ENCODE assay signal across 15 cellular contexts in genomic region chr11:39461065-39461464, GRCh38.
DNase-seq lines count a peak whose midpoint lies in the region; ATAC-seq lines count a peak whose summit lies in the region.
"Had no signal": no experiment of that assay in that cellular context is flagged by ENCODE, and none has a peak within 500 bp of the region (broad histone marks: within the 10 kb centered on the region; RNA-seq: fewer than 3 reads in every experiment).

No MANE protein-coding gene starts in this region.

- DNase-seq in SK-N-MC (ENCODE audit: low read depth, low spot score) (no peak), inferior parietal cortex (ENCODE audit: extremely low spot score) (peak; percentile 57), occipital lobe (lab: John Stamatoyannopoulos, UW) (peak; percentile 10), HuH-7.5 (ENCODE audit: low spot score) (no peak), mesenteric fat pad (ENCODE audit: low spot score) (no peak), Right ventricle myocardium inferior (ENCODE audit: missing footprints) (no peak), NCI-H2029 (lab: John Stamatoyannopoulos, UW) (no peak)
- DNase-seq: AML-193; CD4-positive, alpha-beta memory T cell; DMS153; DMS79 treated with DMSO at 0.1 percent for 48 hours; GM23248 had no signal

- peak overlapping the region; percentile 48 for H3K27ac ChIP-seq in SK-N-MC
- H3K27ac ChIP-seq: BLaER1, GM23248 had no signal

- no peaks in the 10 kb centered on the region for H3K9me3 ChIP-seq in SK-N-MC (ENCODE audit: low read depth, low read length)
- H3K9me3 ChIP-seq: BLaER1, HAP-1 had no signal

- H3K36me3 ChIP-seq in SK-N-MC (ENCODE audit: insufficient read depth, low read length), result no peaks in the 10 kb centered on the region
- H3K36me3 ChIP-seq: BLaER1, HAP-1 had no signal

- no peak overlapping the region for H3K9ac ChIP-seq in SK-N-MC (ENCODE audit: insufficient read length)
- H3K9ac ChIP-seq: BLaER1, GM23248 had no signal

- intact Hi-C loops in Right ventricle myocardium inferior (cut with DNase I), result no loop called here

- ATAC-seq in Right ventricle myocardium inferior, result no peak
- ATAC-seq: GM12878 had no signal

- H3K4me3 ChIP-seq in SK-N-MC, result no peak overlapping the region
- H3K4me3 ChIP-seq: BLaER1, GM12878, GM23248, HAP-1 had no signal

Comparison
In these comparisons a context has a peak if more than half of its experiments do, and no peak if none do; other contexts are left out.
1. DNase-seq: peak in inferior parietal cortex (single experiment) and occipital lobe (single experiment); none in SK-N-MC (single experiment), HuH-7.5 (single experiment), mesenteric fat pad (single experiment), Right ventricle myocardium inferior (single experiment) and NCI-H2029 (single experiment).